8 cellular contexts compared by ENCODE assay signal in genomic region chr12:71415336-71416231, GRCh38. TPM values are rescaled to one million over a fixed set of nuclear protein-coding genes. Genes with fewer than 3 reads are reported as not detected.
DNase-seq lines count a peak whose midpoint lies in the region; ATAC-seq and FAIRE-seq lines count a peak whose summit lies in the region.

No MANE protein-coding gene starts in this region.

- intact Hi-C loops in right cardiac atrium (cut with DNase I), result loop anchor here (5.0 to 10.0 kb wide), 2 partner anchors 332 to 339 kb away; partner anchors contain the start of gene RAB21 (in 1 of the 4)

- FAIRE-seq in GM19239 (lab: Jason Lieb, UNC), result peak; percentile 85

- H3K4me1 ChIP-seq in adipocyte (ENCODE audit: control insufficient read depth, insufficient read depth, low read length), result peaks cover 5% of the 10 kb centered on the region
- H3K4me1 ChIP-seq in right cardiac atrium (ENCODE audit: control insufficient read depth, insufficient read depth, low read length), result no peaks in the 10 kb centered on the region

- peaks cover 20% of the 10 kb centered on the region for H3K9me3 ChIP-seq in adipocyte (ENCODE audit: control insufficient read depth, low read length)
- H3K9me3 ChIP-seq in right cardiac atrium (ENCODE audit: control insufficient read depth, low read length), result no peaks in the 10 kb centered on the region

- H3K36me3 Mint-ChIP-seq in stimulated activated effector memory CD8-positive, alpha-beta T cell treated with anti-CD3 and anti-CD28 coated beads, Interleukin-12 subunit alpha, Interleukin-12 subunit beta, amount 100 ng/mL, for 72 hours, result no peaks in the 10 kb centered on the region

- H3K9ac ChIP-seq in adipocyte (ENCODE audit: low read length), result no peak overlapping the region

- no peaks in the 10 kb centered on the region for H3K36me3 ChIP-seq in adipocyte (ENCODE audit: control insufficient read depth, insufficient read depth, low read length, severe bottlenecking)

- ATAC-seq in HG03342 (IDR thresholded peaks at IDR 0.05; ENCODE audit: unreplicated experiment) (peak; percentile 82), right cardiac atrium (peak; percentile 63 to 70)
- ATAC-seq in stimulated activated effector memory CD8-positive, alpha-beta T cell treated with anti-CD3 and anti-CD28 coated beads, Interleukin-12 subunit alpha, Interleukin-12 subunit beta, amount 100 ng/mL, for 72 hours, result peak; percentile 66

- no peak overlapping the region for H3K27ac Mint-ChIP-seq in stimulated activated effector memory CD8-positive, alpha-beta T cell treated with anti-CD3 and anti-CD28 coated beads, Interleukin-12 subunit alpha, Interleukin-12 subunit beta, amount 100 ng/mL, for 72 hours

- no peak overlapping the region for H3K27ac ChIP-seq in right cardiac atrium (ENCODE audit: low read length)

- WGBS in right cardiac atrium, result 18% methylated on average over 7 of the region's 7 CpGs

- no peak overlapping the region for H3K4me3 Mint-ChIP-seq in stimulated activated effector memory CD8-positive, alpha-beta T cell treated with anti-CD3 and anti-CD28 coated beads, Interleukin-12 subunit alpha, Interleukin-12 subunit beta, amount 100 ng/mL, for 72 hours

- no peaks in the 10 kb centered on the region for H3K4me1 Mint-ChIP-seq in stimulated activated effector memory CD8-positive, alpha-beta T cell treated with anti-CD3 and anti-CD28 coated beads, Interleukin-12 subunit alpha, Interleukin-12 subunit beta, amount 100 ng/mL, for 72 hours

- peaks cover 8% of the 10 kb centered on the region for H3K9me3 Mint-ChIP-seq in stimulated activated effector memory CD8-positive, alpha-beta T cell treated with anti-CD3 and anti-CD28 coated beads, Interleukin-12 subunit alpha, Interleukin-12 subunit beta, amount 100 ng/mL, for 72 hours

- DNase-seq in DMS53 (lab: John Stamatoyannopoulos, UW) (peak; percentile 87), GM19239 (ENCODE audit: insufficient read length, low spot score) (no peak), NCI-H2227 treated with DMSO at 0.1 percent for 48 hours (lab: John Stamatoyannopoulos, UW) (peak; percentile 11), adipocyte (ENCODE audit: low read depth) (peak; percentile 89), right cardiac atrium (no peak), OCI-M2 (lab: John Stamatoyannopoulos, UW; ENCODE audit: unreplicated experiment) (no peak)
- DNase-seq in stimulated activated effector memory CD8-positive, alpha-beta T cell treated with anti-CD3 and anti-CD28 coated beads, Interleukin-12 subunit alpha, Interleukin-12 subunit beta, amount 100 ng/mL, for 72 hours (ENCODE audit: low spot score in 2 of 2), result no peak

- no peak overlapping the region for H3K4me3 ChIP-seq in adipocyte (ENCODE audit: low read length)
- no peak overlapping the region for H3K4me3 ChIP-seq in right cardiac atrium (ENCODE audit: low read length)

- H3K27me3 ChIP-seq in adipocyte (replicated peaks; ENCODE audit: control insufficient read depth, insufficient read depth, low read length) (no peaks in the 10 kb centered on the region), right cardiac atrium (ENCODE audit: control insufficient read depth, insufficient read depth) (no peaks in the 10 kb centered on the region)

RNA-seq across cellular contexts. Expression of gene LGR5, which starts 24.0 kb away (rescaled TPM):
- total RNA-seq in right cardiac atrium, result under 1 TPM in 2 of 4 donors, not detected in 2; 0.14 to 0.68 TPM
- polyA plus RNA-seq in right cardiac atrium, result 0.29 TPM

Comparison
In these comparisons a context has a peak if more than half of its experiments do, and no peak if none do; other contexts are left out.
1. DNase-seq: peak in DMS53 (single experiment), NCI-H2227 treated with DMSO at 0.1 percent for 48 hours (single experiment) and adipocyte (single experiment); none in GM19239 (single experiment), right cardiac atrium (0 of 3), stimulated activated effector memory CD8-positive, alpha-beta T cell treated with anti-CD3 and anti-CD28 coated beads, Interleukin-12 subunit alpha, Interleukin-12 subunit beta, amount 100 ng/mL, for 72 hours (0 of 2) and OCI-M2 (single experiment).
2. Peak in every context shown above with its lines, with median percentiles within 50 percentile points of each other: ATAC-seq.